In genomic region chr11:60251485-60252207, GRCh38 we compare ENCODE assay signal across 9 cellular contexts. TPM values are rescaled to one million over a fixed set of nuclear protein-coding genes. Genes with fewer than 3 reads are reported as not detected.
A peak's percentile ranks its signal among the peaks of the same experiment; 100 is the strongest.
DNase-seq lines count a peak whose midpoint lies in the region; ATAC-seq and TF ChIP-seq lines count a peak whose summit lies in the region.
"Had no signal": no experiment of that assay in that cellular context is flagged by ENCODE, and none has a peak within 500 bp of the region (broad histone marks: within the 10 kb centered on the region; RNA-seq: fewer than 3 reads in every experiment).

No MANE protein-coding gene starts in this region.

- no peak overlapping the region for H3K27ac ChIP-seq in OCI-LY3 (ENCODE audit: low read length)
- H3K27ac ChIP-seq in fibroblast of lung (ENCODE audit: insufficient read depth, low read length): no peak overlapping the region

- no peak overlapping the region for H3K4me3 Mint-ChIP-seq in stimulated activated naive CD8-positive, alpha-beta T cell treated with anti-CD3 and anti-CD28 coated beads, Interleukin-15, amount 100 ng/mL, for 72 hours
- no peak overlapping the region for H3K4me3 Mint-ChIP-seq in activated CD4-positive, alpha-beta memory T cell treated with anti-CD3 and anti-CD28 coated beads, Interleukin-2, amount 10 ng/mL, durations not matched to agents 7 days and 5 days

- peaks cover 5 to 7% of the 10 kb centered on the region in 2 donors for H3K9me3 Mint-ChIP-seq in stimulated activated naive CD8-positive, alpha-beta T cell treated with anti-CD3 and anti-CD28 coated beads, Interleukin-15, amount 100 ng/mL, for 72 hours
- H3K9me3 Mint-ChIP-seq in activated CD4-positive, alpha-beta memory T cell treated with anti-CD3 and anti-CD28 coated beads, Interleukin-2, amount 10 ng/mL, durations not matched to agents 7 days and 5 days: peaks cover 5% of the 10 kb centered on the region

- H3K27ac Mint-ChIP-seq in stimulated activated naive CD8-positive, alpha-beta T cell treated with anti-CD3 and anti-CD28 coated beads, Interleukin-15, amount 100 ng/mL, for 72 hours: no peak overlapping the region
- no peak overlapping the region for H3K27ac Mint-ChIP-seq in activated CD4-positive, alpha-beta memory T cell treated with anti-CD3 and anti-CD28 coated beads, Interleukin-2, amount 10 ng/mL, durations not matched to agents 7 days and 5 days

- H2AFZ ChIP-seq in OCI-LY3 (ENCODE audit: low read depth, low read length): peak overlapping the region; percentile 9; the same call in 1 of the 2 replicates
- no peak overlapping the region for H2AFZ ChIP-seq in fibroblast of lung (ENCODE audit: low read length)

- H3K9ac ChIP-seq in OCI-LY3 (ENCODE audit: low read length): no peak overlapping the region
- H3K9ac ChIP-seq in fibroblast of lung (ENCODE audit: insufficient read depth, low read length): no peak overlapping the region

- H3K36me3 ChIP-seq in OCI-LY3 (replicated peaks; ENCODE audit: low read depth, low read length): peaks cover 13% of the 10 kb centered on the region
- no peaks in the 10 kb centered on the region for H3K36me3 ChIP-seq in fibroblast of lung (ENCODE audit: control insufficient read depth, insufficient read depth, low read length)

- H3K79me2 ChIP-seq in OCI-LY3 (ENCODE audit: low read length) (no peaks in the 10 kb centered on the region), fibroblast of lung (ENCODE audit: control insufficient read depth, insufficient read depth, low read length) (no peaks in the 10 kb centered on the region)

- H4K20me1 ChIP-seq in OCI-LY3 (ENCODE audit: insufficient read depth, low read length): no peaks in the 10 kb centered on the region
- no peaks in the 10 kb centered on the region for H4K20me1 ChIP-seq in fibroblast of lung (ENCODE audit: control insufficient read depth, extremely low read depth, insufficient read depth, low read length)

- DNase-seq in stimulated activated naive CD8-positive, alpha-beta T cell treated with anti-CD3 and anti-CD28 coated beads, Interleukin-15, amount 100 ng/mL, for 72 hours: peak; percentile 16 to 19
- no peak for DNase-seq in stimulated activated naive CD8-positive, alpha-beta T cell treated with anti-CD3 and anti-CD28 coated beads, Interleukin-15, Interleukin-2, amounts not matched to agents 100 U/mL and 50 U/mL, for 24 hours
- DNase-seq in fibroblast of lung (ENCODE audit: low read depth in 2 of 2) (peak in 1 of 2 donors; percentile 21), retina (peak; percentile 30), amniotic stem cell (lab: John Stamatoyannopoulos, UW) (no peak)
- no peak for DNase-seq in activated CD4-positive, alpha-beta memory T cell treated with anti-CD3 and anti-CD28 coated beads, Interleukin-2, amount 10 ng/mL, durations not matched to agents 7 days and 5 days

- H3K4me1 Mint-ChIP-seq in stimulated activated naive CD8-positive, alpha-beta T cell treated with anti-CD3 and anti-CD28 coated beads, Interleukin-15, amount 100 ng/mL, for 72 hours: no peaks in the 10 kb centered on the region
- no peaks in the 10 kb centered on the region for H3K4me1 Mint-ChIP-seq in activated CD4-positive, alpha-beta memory T cell treated with anti-CD3 and anti-CD28 coated beads, Interleukin-2, amount 10 ng/mL, durations not matched to agents 7 days and 5 days

- H3K4me2 ChIP-seq in OCI-LY3 (ENCODE audit: low read length): peak overlapping the region; percentile 48
- no peak overlapping the region for H3K4me2 ChIP-seq in fibroblast of lung (ENCODE audit: extremely low read depth, insufficient read depth, low read length)

- ATAC-seq in stimulated activated naive CD8-positive, alpha-beta T cell treated with anti-CD3 and anti-CD28 coated beads, Interleukin-15, amount 100 ng/mL, for 72 hours: peak; percentile 31
- no peak for ATAC-seq in stimulated activated naive CD8-positive, alpha-beta T cell treated with anti-CD3 and anti-CD28 coated beads, Interleukin-15, Interleukin-2, amounts not matched to agents 100 U/mL and 50 U/mL, for 24 hours
- no peak for ATAC-seq in esophagus mucosa

- no peaks in the 10 kb centered on the region for H3K36me3 Mint-ChIP-seq in activated CD4-positive, alpha-beta memory T cell treated with anti-CD3 and anti-CD28 coated beads, Interleukin-2, amount 10 ng/mL, durations not matched to agents 7 days and 5 days (ENCODE audit: low read depth)

- CTCF ChIA-PET in activated CD4-positive, alpha-beta memory T cell treated with anti-CD3 and anti-CD28 coated beads, Interleukin-2, amount 10 ng/mL, durations not matched to agents 7 days and 5 days (lab: Charles Lee): interaction anchor here (0.9 to 1.6 kb wide), 6 partner anchors 13 to 333 kb away, joined by 3 to 8 read pairs (median 3); no protein-coding TSS in a partner anchor

- POLR2A ChIA-PET in activated CD4-positive, alpha-beta memory T cell treated with anti-CD3 and anti-CD28 coated beads, Interleukin-2, amount 10 ng/mL, durations not matched to agents 7 days and 5 days (lab: Charles Lee): no interaction called here

- peak; percentile 84 for TF ChIP-seq CTCF in OCI-LY3 (IDR thresholded peaks at IDR 0.05; ENCODE audit: low read depth, low read length)
- TF ChIP-seq CTCF in fibroblast of lung (conservative IDR thresholded peaks at IDR 0.05 in 1 of 2, IDR thresholded peaks at IDR 0.05 in 1 of 2; ENCODE audit: low read depth in 1 of 2, low read length in 2 of 2): peak; percentile 33 to 53

- H3K4me1 ChIP-seq in OCI-LY3 (ENCODE audit: low read length) (peaks cover 7% of the 10 kb centered on the region), fibroblast of lung (ENCODE audit: control insufficient read depth, extremely low read depth, insufficient read depth, low read length) (no peaks in the 10 kb centered on the region)

- H3K9me3 ChIP-seq in OCI-LY3 (ENCODE audit: insufficient read depth, low read length): peaks cover 25% of the 10 kb centered on the region
- no peaks in the 10 kb centered on the region for H3K9me3 ChIP-seq in fibroblast of lung (ENCODE audit: control insufficient read depth, insufficient read depth, low read depth, low read length)

- H3K27me3 Mint-ChIP-seq in stimulated activated naive CD8-positive, alpha-beta T cell treated with anti-CD3 and anti-CD28 coated beads, Interleukin-15, amount 100 ng/mL, for 72 hours: peaks cover 59% of the 10 kb centered on the region
- peaks cover 11% of the 10 kb centered on the region for H3K27me3 Mint-ChIP-seq in activated CD4-positive, alpha-beta memory T cell treated with anti-CD3 and anti-CD28 coated beads, Interleukin-2, amount 10 ng/mL, durations not matched to agents 7 days and 5 days

- peak overlapping the region; percentile 12; the same call in 1 of the 2 replicates for H3K4me3 ChIP-seq in OCI-LY3 (ENCODE audit: low read length)
- H3K4me3 ChIP-seq in fibroblast of lung (replicated peaks in 1 of 4; ENCODE audit: control extremely low read depth in 1 of 4, insufficient read depth in 1 of 4, low read depth in 3 of 4, low read length in 4 of 4): no peak overlapping the region

- H3K27me3 ChIP-seq in OCI-LY3 (ENCODE audit: low read depth, low read length) (no peaks in the 10 kb centered on the region), fibroblast of lung (ENCODE audit: control insufficient read depth, insufficient read depth, low read length) (no peaks in the 10 kb centered on the region)

RNA-seq across cellular contexts. Expression of gene MS4A4E, which starts 8.7 kb away (rescaled TPM):
- not detected in 2 replicates for total RNA-seq in fibroblast of lung
- not detected in 2 replicates for polyA plus RNA-seq in fibroblast of lung
- polyA plus RNA-seq in fibroblast of lung (2012): not detected in 2 replicates
- polyA minus RNA-seq in fibroblast of lung (ENCODE audit: low replicate concordance): not detected in 2 replicates
- 0.64 TPM for total RNA-seq in esophagus mucosa
- not detected for total RNA-seq in activated CD4-positive, alpha-beta memory T cell treated with anti-CD3 and anti-CD28 coated beads, Interleukin-2, amount 10 ng/mL, durations not matched to agents 7 days and 5 days
- total RNA-seq: activated CD8-positive, alpha-beta memory T cell treated with anti-CD3 and anti-CD28 coated beads for 36 hours had no signal

RNA-seq across cellular contexts. Expression of gene MS4A4A, which starts 28.8 kb away (rescaled TPM):
- total RNA-seq in fibroblast of lung (not detected in 2 replicates), esophagus mucosa (0.24 TPM)
- polyA plus RNA-seq in fibroblast of lung: not detected in 2 replicates
- polyA plus RNA-seq in fibroblast of lung (2012): not detected in 2 replicates
- not detected in 2 replicates for polyA minus RNA-seq in fibroblast of lung (ENCODE audit: low replicate concordance)
- total RNA-seq in activated CD4-positive, alpha-beta memory T cell treated with anti-CD3 and anti-CD28 coated beads, Interleukin-2, amount 10 ng/mL, durations not matched to agents 7 days and 5 days: not detected
- total RNA-seq: activated CD8-positive, alpha-beta memory T cell treated with anti-CD3 and anti-CD28 coated beads for 36 hours had no signal

Comparison
In these comparisons a context has a peak if more than half of its experiments do, and no peak if none do; other contexts are left out.
1. DNase-seq: peak in stimulated activated naive CD8-positive, alpha-beta T cell treated with anti-CD3 and anti-CD28 coated beads, Interleukin-15, amount 100 ng/mL, for 72 hours (2 of 2) and retina (single experiment); none in stimulated activated naive CD8-positive, alpha-beta T cell treated with anti-CD3 and anti-CD28 coated beads, Interleukin-15, Interleukin-2, amounts not matched to agents 100 U/mL and 50 U/mL, for 24 hours (single experiment), amniotic stem cell (single experiment) and activated CD4-positive, alpha-beta memory T cell treated with anti-CD3 and anti-CD28 coated beads, Interleukin-2, amount 10 ng/mL, durations not matched to agents 7 days and 5 days (single experiment).